In genomic region chr10:22103701-22104100, GRCh38 we compare ENCODE assay signal across 9 cellular contexts.
DNase-seq lines count a peak whose midpoint lies in the region; ATAC-seq and TF ChIP-seq lines count a peak whose summit lies in the region.
"Had no signal": no experiment of that assay in that cellular context is flagged by ENCODE, and none has a peak within 500 bp of the region (broad histone marks: within the 10 kb centered on the region; RNA-seq: fewer than 3 reads in every experiment).

No MANE protein-coding gene starts in this region.

- no peak overlapping the region for H3K4me2 ChIP-seq in smooth muscle cell

- no peaks in the 10 kb centered on the region for H3F3A ChIP-seq in smooth muscle cell (ENCODE audit: low read depth)

- WGBS in smooth muscle cell (ENCODE audit: low lambda C conversion rate), result 68% methylated on average over 1 of the region's 1 CpG
- WGBS in esophagus squamous epithelium, 2 donors, result 78 to 100% methylated on average over 1 of the region's 1 CpG

- no peaks in the 10 kb centered on the region for H3K4me1 ChIP-seq in smooth muscle cell (ENCODE audit: low read depth)
- no peaks in the 10 kb centered on the region for H3K4me1 ChIP-seq in esophagus squamous epithelium

- H2AFZ ChIP-seq in smooth muscle cell (ENCODE audit: low read depth), result no peak overlapping the region

- no peaks in the 10 kb centered on the region for H3K79me2 ChIP-seq in smooth muscle cell (ENCODE audit: low read depth)

- H3K36me3 ChIP-seq in smooth muscle cell (ENCODE audit: low read depth), result no peaks in the 10 kb centered on the region
- no peaks in the 10 kb centered on the region for H3K36me3 ChIP-seq in esophagus squamous epithelium

- no peaks in the 10 kb centered on the region for H3K27me3 ChIP-seq in smooth muscle cell (ENCODE audit: low read depth)
- H3K27me3 ChIP-seq in esophagus squamous epithelium, result no peaks in the 10 kb centered on the region

- H3K27ac ChIP-seq in smooth muscle cell (ENCODE audit: low read depth) (no peak overlapping the region), esophagus squamous epithelium (no peak overlapping the region)

- H3K9me3 ChIP-seq in smooth muscle cell (replicated peaks; ENCODE audit: low read depth) (no peaks in the 10 kb centered on the region), esophagus squamous epithelium (no peaks in the 10 kb centered on the region)

- ATAC-seq in activated CD4-positive, CD25-positive, alpha-beta regulatory T cell treated with anti-CD3 and anti-CD28 coated beads, Interleukin-2, amount 50 U/mL, for 24 hours, result peak; percentile 41 to 45
- no peak for ATAC-seq in GM21360 (IDR thresholded peaks at IDR 0.05; ENCODE audit: unreplicated experiment)

- no peak overlapping the region for H3K9ac ChIP-seq in smooth muscle cell (ENCODE audit: low read depth)

- H4K20me1 ChIP-seq in smooth muscle cell (ENCODE audit: low read depth), result no peaks in the 10 kb centered on the region

- in situ Hi-C loops in KBM-7 (cut with MboI; ENCODE audit: low pct_unique_long_range_greater_than_20kb, low sequenced_read_pairs), result no loop called here

- TF ChIP-seq CTCF in choroid plexus epithelial cell (conservative IDR thresholded peaks at IDR 0.05; ENCODE audit: low read depth, low read length) (peak; percentile 64), smooth muscle cell (IDR thresholded peaks at IDR 0.05; ENCODE audit: borderline replicate concordance, insufficient read depth, poor library complexity, severe bottlenecking) (peak; percentile 6), esophagus squamous epithelium (IDR thresholded peaks at IDR 0.05) (peak in 1 of 6 experiments; percentile 34)

- no peak for DNase-seq in activated CD4-positive, CD25-positive, alpha-beta regulatory T cell (lab: John Stamatoyannopoulos, UW)
- DNase-seq in KBM-7, result peak; percentile 15
- peak; percentile 47 for DNase-seq in choroid plexus epithelial cell (ENCODE audit: low read depth)
- DNase-seq in smooth muscle cell (lab: John Stamatoyannopoulos, UW; ENCODE audit: unreplicated experiment), result no peak
- DNase-seq in SW480 (ENCODE audit: low spot score), result no peak
- DNase-seq in esophagus squamous epithelium (lab: John Stamatoyannopoulos, UW), result no peak
- DNase-seq: NK-92 treated with Interleukin-12 subunit alpha and Interleukin-12 subunit beta, amount 100 ng/mL, for 24 hours had no signal

- TF ChIP-seq POLR2A in esophagus squamous epithelium (IDR thresholded peaks at IDR 0.05), result no peak

- no peak overlapping the region for H3K4me3 ChIP-seq in choroid plexus epithelial cell (ENCODE audit: low read depth, low read length)
- H3K4me3 ChIP-seq in smooth muscle cell, result no peak overlapping the region
- H3K4me3 ChIP-seq in esophagus squamous epithelium, result no peak overlapping the region

- intact Hi-C loops in esophagus squamous epithelium (cut with DNase I), result no loop called here

Comparison
In these comparisons a context has a peak if more than half of its experiments do, and no peak if none do; other contexts are left out.
1. DNase-seq: peak in KBM-7 (single experiment) and choroid plexus epithelial cell (single experiment); none in activated CD4-positive, CD25-positive, alpha-beta regulatory T cell (0 of 4), smooth muscle cell (single experiment), SW480 (single experiment) and esophagus squamous epithelium (single experiment).